Comparison of ENCODE assay signal across 8 cellular contexts in the genomic region with DNA sequence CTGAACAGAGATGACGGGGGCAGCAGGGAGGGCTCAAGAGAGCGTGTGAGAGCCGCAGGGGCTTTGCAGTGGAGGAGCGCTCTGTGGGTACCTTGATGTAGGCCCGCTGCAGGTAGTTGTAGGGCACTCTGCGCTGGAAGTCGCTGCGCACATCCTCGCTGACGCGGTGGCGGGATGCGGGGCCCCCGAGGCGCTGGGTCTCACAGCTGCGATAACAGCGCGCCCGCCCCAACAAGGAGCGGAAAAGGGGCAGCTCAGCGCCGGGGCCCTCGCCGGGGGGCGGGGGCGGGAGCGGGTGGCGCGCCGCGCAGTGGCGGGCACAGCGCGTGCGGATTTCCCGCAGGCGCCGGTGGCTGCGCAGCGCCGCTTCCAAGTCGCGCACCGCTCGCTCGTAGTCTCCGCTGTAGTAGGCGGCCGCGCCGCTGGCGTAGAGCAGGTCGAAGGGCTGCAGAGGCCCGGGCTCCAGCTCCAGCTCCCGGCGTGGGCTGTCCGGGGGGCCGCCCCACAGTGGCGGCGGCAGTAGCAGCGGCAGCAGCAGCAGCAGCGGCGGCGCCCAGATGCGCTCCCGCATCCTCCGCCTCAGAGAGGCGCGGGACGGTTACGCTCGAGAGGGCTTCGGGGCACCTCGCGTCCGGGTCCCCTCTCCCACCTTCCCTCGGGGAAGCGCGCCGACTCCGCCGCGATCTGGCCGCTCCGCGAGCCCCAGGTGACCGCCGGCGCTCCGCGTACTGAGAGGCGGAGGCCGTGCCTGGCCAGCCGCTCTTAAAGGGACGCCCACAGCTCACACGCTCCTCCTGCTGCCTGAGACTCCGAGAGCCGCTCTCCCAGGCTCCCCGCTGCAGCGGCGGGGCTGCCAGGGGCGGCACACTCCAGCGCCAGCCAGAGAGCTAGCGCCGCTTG. TPM values are rescaled to one million over a fixed set of nuclear protein-coding genes. Genes with fewer than 3 reads are reported as not detected.
DNase-seq lines count a peak whose midpoint lies in the region; ATAC-seq and TF ChIP-seq lines count a peak whose summit lies in the region.

A gene with protein sequence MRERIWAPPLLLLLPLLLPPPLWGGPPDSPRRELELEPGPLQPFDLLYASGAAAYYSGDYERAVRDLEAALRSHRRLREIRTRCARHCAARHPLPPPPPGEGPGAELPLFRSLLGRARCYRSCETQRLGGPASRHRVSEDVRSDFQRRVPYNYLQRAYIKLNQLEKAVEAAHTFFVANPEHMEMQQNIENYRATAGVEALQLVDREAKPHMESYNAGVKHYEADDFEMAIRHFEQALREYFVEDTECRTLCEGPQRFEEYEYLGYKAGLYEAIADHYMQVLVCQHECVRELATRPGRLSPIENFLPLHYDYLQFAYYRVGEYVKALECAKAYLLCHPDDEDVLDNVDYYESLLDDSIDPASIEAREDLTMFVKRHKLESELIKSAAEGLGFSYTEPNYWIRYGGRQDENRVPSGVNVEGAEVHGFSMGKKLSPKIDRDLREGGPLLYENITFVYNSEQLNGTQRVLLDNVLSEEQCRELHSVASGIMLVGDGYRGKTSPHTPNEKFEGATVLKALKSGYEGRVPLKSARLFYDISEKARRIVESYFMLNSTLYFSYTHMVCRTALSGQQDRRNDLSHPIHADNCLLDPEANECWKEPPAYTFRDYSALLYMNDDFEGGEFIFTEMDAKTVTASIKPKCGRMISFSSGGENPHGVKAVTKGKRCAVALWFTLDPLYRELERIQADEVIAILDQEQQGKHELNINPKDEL (minus strand): TSS at position 737 of the 900 bp plus-strand sequence. CDS start 166 bp downstream, at position 571.

- no peaks in the 10 kb centered on the region for H3K9me3 Mint-ChIP-seq in activated T-helper 2 cell treated with anti-CD3 and anti-CD28 coated beads, Interferon-gamma antibody, Interleukin-2, Interleukin-4, amounts not matched to agents 10 μg/mL and 5 μg/mL and 100 μg/mL, durations not matched to agents 14 hours and 24 hours and 36 hours
- H3K9me3 Mint-ChIP-seq in natural killer cell treated with Interleukin-12 subunit alpha and Interleukin-12 subunit beta and Interleukin-15 and Interleukin-18, amount 100 ng/mL, for 72 hours = no peaks in the 10 kb centered on the region

- peaks cover 72% of the 10 kb centered on the region for H3K27me3 Mint-ChIP-seq in activated T-helper 2 cell treated with anti-CD3 and anti-CD28 coated beads, Interferon-gamma antibody, Interleukin-2, Interleukin-4, amounts not matched to agents 10 μg/mL and 5 μg/mL and 100 μg/mL, durations not matched to agents 14 hours and 24 hours and 36 hours (ENCODE audit: low read depth)
- H3K27me3 Mint-ChIP-seq in natural killer cell treated with Interleukin-12 subunit alpha and Interleukin-12 subunit beta and Interleukin-15 and Interleukin-18, amount 100 ng/mL, for 72 hours = peaks cover 26 to 28% of the 10 kb centered on the region in 2 donors

- H3K36me3 ChIP-seq in gastroesophageal sphincter (no peaks in the 10 kb centered on the region), upper lobe of right lung (no peaks in the 10 kb centered on the region)

- intact Hi-C loops in activated T-helper 2 cell treated with anti-CD3 and anti-CD28 coated beads, Interferon-gamma antibody, Interleukin-2, Interleukin-4, amounts not matched to agents 10 μg/mL and 5 μg/mL and 100 μg/mL, durations not matched to agents 14 hours and 24 hours and 36 hours (cut with micrococcal nuclease) = loop anchor here (5.0 kb wide), 1 partner anchor 82 kb away; no protein-coding TSS in a partner anchor
- intact Hi-C loops in upper lobe of right lung (cut with DNase I) = no loop called here

- in situ Hi-C loops in ACHN (cut with HindIII; ENCODE audit: low pct_ligation_motif_present, low pct_unique_long_range_greater_than_20kb, low sequenced_read_pairs) = no loop called here

- TF ChIP-seq CTCF in gastroesophageal sphincter (IDR thresholded peaks at IDR 0.05) = peak in 3 of 4 experiments; percentile 61 to 78 (median 68)
- TF ChIP-seq CTCF in upper lobe of right lung (IDR thresholded peaks at IDR 0.05) = peak; percentile 44

- TF ChIP-seq POLR2A in GM18505 (IDR thresholded peaks at IDR 0.05; ENCODE audit: borderline replicate concordance, extremely low read depth, insufficient read depth, insufficient read length) (peak; percentile 86), gastroesophageal sphincter (IDR thresholded peaks at IDR 0.05) (peak in 1 of 2 donors; percentile 63)

- H3K4me3 Mint-ChIP-seq in activated T-helper 2 cell treated with anti-CD3 and anti-CD28 coated beads, Interferon-gamma antibody, Interleukin-2, Interleukin-4, amounts not matched to agents 10 μg/mL and 5 μg/mL and 100 μg/mL, durations not matched to agents 14 hours and 24 hours and 36 hours (ENCODE audit: low read depth) = peak within 1 kb of the TSS; percentile 58
- H3K4me3 Mint-ChIP-seq in natural killer cell treated with Interleukin-12 subunit alpha and Interleukin-12 subunit beta and Interleukin-15 and Interleukin-18, amount 100 ng/mL, for 72 hours = peak within 1 kb of the TSS; percentile 14

- peaks cover 4% of the 10 kb centered on the region for H3K4me1 Mint-ChIP-seq in activated T-helper 2 cell treated with anti-CD3 and anti-CD28 coated beads, Interferon-gamma antibody, Interleukin-2, Interleukin-4, amounts not matched to agents 10 μg/mL and 5 μg/mL and 100 μg/mL, durations not matched to agents 14 hours and 24 hours and 36 hours (ENCODE audit: low read depth)
- H3K4me1 Mint-ChIP-seq in natural killer cell treated with Interleukin-12 subunit alpha and Interleukin-12 subunit beta and Interleukin-15 and Interleukin-18, amount 100 ng/mL, for 72 hours (ENCODE audit: low read depth in 2 of 2) = peaks cover 3 to 6% of the 10 kb centered on the region in 2 donors

- peak; percentile 91 for DNase-seq in ACHN
- peak; percentile 76 for DNase-seq in NCI-H345 treated with DMSO at 0.1 percent for 48 hours (lab: John Stamatoyannopoulos, UW; ENCODE audit: unreplicated experiment)
- peak; percentile 9 for DNase-seq in activated T-helper 2 cell treated with anti-CD3 and anti-CD28 coated beads, Interferon-gamma antibody, Interleukin-2, Interleukin-4, amounts not matched to agents 10 μg/mL and 5 μg/mL and 100 μg/mL, durations not matched to agents 14 hours and 24 hours and 36 hours (ENCODE audit: low spot score)
- no peak for DNase-seq in natural killer cell treated with Interleukin-12 subunit alpha and Interleukin-12 subunit beta and Interleukin-15 and Interleukin-18, amount 100 ng/mL, for 72 hours (ENCODE audit: low spot score)
- peak; percentile 92 for DNase-seq in upper lobe of right lung

- no peak for TF ChIP-seq EP300 in gastroesophageal sphincter (IDR thresholded peaks at IDR 0.05)

- H3K4me3 ChIP-seq in gastroesophageal sphincter (peak within 1 kb of the TSS; percentile 44 to 94), upper lobe of right lung (peak within 1 kb of the TSS; percentile 56)

- ATAC-seq in GM18505 (IDR thresholded peaks at IDR 0.05; ENCODE audit: unreplicated experiment) (peak; percentile 84), HG03066 (IDR thresholded peaks at IDR 0.05; ENCODE audit: low read depth, unreplicated experiment) (peak; percentile 87), gastroesophageal sphincter (peak; percentile 98), upper lobe of right lung (peak; percentile 96)
- ATAC-seq in natural killer cell treated with Interleukin-12 subunit alpha and Interleukin-12 subunit beta and Interleukin-15 and Interleukin-18, amount 100 ng/mL, for 72 hours = peak; percentile 53 to 57

- H3K27me3 ChIP-seq in gastroesophageal sphincter (no peaks in the 10 kb centered on the region), upper lobe of right lung (no peaks in the 10 kb centered on the region)

- WGBS in gastroesophageal sphincter (ENCODE audit: low coverage in 1 of 2), 2 donors = 0 to 2% methylated on average over 2 to 21 of the region's 105 CpGs

- H3K4me1 ChIP-seq in gastroesophageal sphincter (peaks cover 0 to 43% (median 0%) of the 10 kb centered on the region in 3 donors), upper lobe of right lung (peaks cover 8% of the 10 kb centered on the region)

- H3K9me3 ChIP-seq in gastroesophageal sphincter (no peaks in the 10 kb centered on the region), upper lobe of right lung (no peaks in the 10 kb centered on the region)

- H3K27ac ChIP-seq in gastroesophageal sphincter (peak within 1 kb of the TSS; percentile 41 to 97 (median 88)), upper lobe of right lung (peak within 1 kb of the TSS; percentile 66)

- no peaks in the 10 kb centered on the region for H3K36me3 Mint-ChIP-seq in activated T-helper 2 cell treated with anti-CD3 and anti-CD28 coated beads, Interferon-gamma antibody, Interleukin-2, Interleukin-4, amounts not matched to agents 10 μg/mL and 5 μg/mL and 100 μg/mL, durations not matched to agents 14 hours and 24 hours and 36 hours (ENCODE audit: low read depth)
- H3K36me3 Mint-ChIP-seq in natural killer cell treated with Interleukin-12 subunit alpha and Interleukin-12 subunit beta and Interleukin-15 and Interleukin-18, amount 100 ng/mL, for 72 hours = peaks cover 7% of the 10 kb centered on the region

- no peak within 1 kb of the TSS for H3K27ac Mint-ChIP-seq in activated T-helper 2 cell treated with anti-CD3 and anti-CD28 coated beads, Interferon-gamma antibody, Interleukin-2, Interleukin-4, amounts not matched to agents 10 μg/mL and 5 μg/mL and 100 μg/mL, durations not matched to agents 14 hours and 24 hours and 36 hours
- no peak within 1 kb of the TSS for H3K27ac Mint-ChIP-seq in natural killer cell treated with Interleukin-12 subunit alpha and Interleukin-12 subunit beta and Interleukin-15 and Interleukin-18, amount 100 ng/mL, for 72 hours

RNA-seq across cellular contexts. Expression of the gene that starts here (rescaled TPM):
- total RNA-seq in activated T-helper 2 cell treated with anti-CD3 and anti-CD28 coated beads, Interferon-gamma antibody, Interleukin-2, Interleukin-4, amounts not matched to agents 10 μg/mL and 5 μg/mL and 100 μg/mL, durations not matched to agents 14 hours and 24 hours and 36 hours = not detected in 2 replicates
- 10 to 100 TPM; 10.6 to 55.9 (median 36.2) TPM for total RNA-seq in gastroesophageal sphincter
- not detected for total RNA-seq in natural killer cell treated with Interleukin-12 subunit alpha and Interleukin-12 subunit beta and Interleukin-15 and Interleukin-18, amount 100 ng/mL, for 72 hours
- total RNA-seq in upper lobe of right lung = 79.0 TPM

Comparison
In these comparisons a context has a peak if more than half of its experiments do, and no peak if none do; other contexts are left out.
1. RNA of the gene that starts here (total RNA-seq): 79.0 TPM in upper lobe of right lung (single experiment) and 10.6 to 55.9 TPM in gastroesophageal sphincter; not detected in activated T-helper 2 cell treated with anti-CD3 and anti-CD28 coated beads, Interferon-gamma antibody, Interleukin-2, Interleukin-4, amounts not matched to agents 10 μg/mL and 5 μg/mL and 100 μg/mL, durations not matched to agents 14 hours and 24 hours and 36 hours and not detected in natural killer cell treated with Interleukin-12 subunit alpha and Interleukin-12 subunit beta and Interleukin-15 and Interleukin-18, amount 100 ng/mL, for 72 hours; every median in the first group is over 10 times any median in the second.
2. Peak in DNase-seq in activated T-helper 2 cell treated with anti-CD3 and anti-CD28 coated beads, Interferon-gamma antibody, Interleukin-2, Interleukin-4, amounts not matched to agents 10 μg/mL and 5 μg/mL and 100 μg/mL, durations not matched to agents 14 hours and 24 hours and 36 hours; RNA of the gene not detected or under 1 TPM.
3. Peak in ATAC-seq in natural killer cell treated with Interleukin-12 subunit alpha and Interleukin-12 subunit beta and Interleukin-15 and Interleukin-18, amount 100 ng/mL, for 72 hours; RNA of the gene not detected or under 1 TPM.
4. Peak in every context shown above with its lines, with median percentiles within 50 percentile points of each other: ATAC-seq.